Comparison of ENCODE assay signal across 10 cellular contexts in the genomic region with DNA sequence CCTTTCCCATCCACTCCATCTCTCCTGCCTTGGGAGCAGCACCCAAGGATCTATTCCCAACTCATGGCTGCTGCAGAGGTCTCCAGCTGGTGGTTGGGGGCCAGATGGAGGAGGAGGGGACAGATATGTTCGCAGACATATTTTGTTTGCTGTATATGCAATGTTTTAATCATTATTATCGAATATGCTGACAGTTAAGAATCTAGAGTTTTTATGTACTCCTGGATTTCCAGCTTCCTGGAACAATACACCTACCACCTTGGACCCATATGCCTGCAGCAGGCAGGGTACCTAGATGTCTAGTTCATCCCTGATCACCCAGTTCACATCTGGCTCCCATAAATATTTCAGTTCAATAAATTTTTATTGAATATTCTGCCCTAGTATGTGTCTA. TPM values are rescaled to one million over a fixed set of nuclear protein-coding genes. Genes with fewer than 3 reads are reported as not detected.
A peak's percentile ranks its signal among the peaks of the same experiment; 100 is the strongest.
DNase-seq lines count a peak whose midpoint lies in the region; ATAC-seq and TF ChIP-seq lines count a peak whose summit lies in the region.
"Had no signal": no experiment of that assay in that cellular context is flagged by ENCODE, and none has a peak within 500 bp of the region (broad histone marks: within the 10 kb centered on the region; RNA-seq: fewer than 3 reads in every experiment).

No MANE protein-coding gene starts in this region.

- H3K18ac ChIP-seq in H9 (ENCODE audit: insufficient read length, low read depth, low read length) = no peak overlapping the region

- no peaks in the 10 kb centered on the region; the same call in 1 of the 2 replicates for H3K27me3 ChIP-seq in H9 (ENCODE audit: insufficient read depth, low read length)
- peaks cover 64% of the 10 kb centered on the region for H3K27me3 ChIP-seq in iPS-18a (ENCODE audit: control insufficient read depth, insufficient read depth, low read length)
- H3K27me3 ChIP-seq in BE2C = no peaks in the 10 kb centered on the region

- H3K27ac Mint-ChIP-seq in H9 (no peak overlapping the region), WTC11 (no peak overlapping the region)
- H3K27ac Mint-ChIP-seq: dendritic cell treated with granulocyte-macrophage colony-stimulating factor and Interleukin-4, amounts not matched to agents 40 ng/mL and 50 ng/mL, for 4 days had no signal

- H3K4me3 Mint-ChIP-seq in H9 (peak overlapping the region; percentile 76 to 86), WTC11 (peak overlapping the region; percentile 82)

- no peak overlapping the region for H4K5ac ChIP-seq in H9 (ENCODE audit: insufficient read length, low read depth, low read length)

- no CpG with 5 or more reads among the region's 2 CpGs for WGBS in H9 (ENCODE audit: extremely low coverage, insufficient read length, low lambda C conversion rate)

- H3T11ph ChIP-seq in H9 (ENCODE audit: low read length) = no peak overlapping the region

- CTCF ChIA-PET in WTC11 (lab: Charles Lee) = interaction anchor here (0.6 to 1.2 kb wide), 3 partner anchors 30 to 293 kb away, joined by 3 to 4 read pairs (median 3); no protein-coding TSS in a partner anchor

- H2BK15ac ChIP-seq in H9 (ENCODE audit: low read depth, low read length) = no peak overlapping the region

- H3K4me1 Mint-ChIP-seq in H9 (peaks cover 31 to 38% of the 10 kb centered on the region in 2 experiments), WTC11 (peaks cover 44% of the 10 kb centered on the region)

- H3K9ac ChIP-seq in H9 (ENCODE audit: extremely low read depth, insufficient read length, low read length) (no peak overlapping the region), iPS-18a (ENCODE audit: low read length) (no peak overlapping the region)

- no peak overlapping the region for H2AK5ac ChIP-seq in H9 (ENCODE audit: insufficient read length, low read length)

- no peak overlapping the region for H4K8ac ChIP-seq in H9 (replicated peaks; ENCODE audit: insufficient read length, low read depth, low read length)

- H3K4me1 ChIP-seq in H9 (ENCODE audit: insufficient read depth, low read length) (no peaks in the 10 kb centered on the region; the same call in 1 of the 2 replicates), iPS-18a (ENCODE audit: control insufficient read depth, low read depth, low read length) (peaks cover 9% of the 10 kb centered on the region), BE2C (no peaks in the 10 kb centered on the region; the same call in 1 of the 2 replicates)

- H3K27ac ChIP-seq in H9 (ENCODE audit: insufficient read length, low read depth, low read length) = no peak overlapping the region
- H3K27ac ChIP-seq in iPS-18a (ENCODE audit: low read length) = no peak overlapping the region
- peak overlapping the region in 19 of 21 experiments; percentile 16 to 85 (median 75) for H3K27ac ChIP-seq in skin epidermis

- H2BK12ac ChIP-seq in H9 (ENCODE audit: insufficient read length, low read depth, low read length) = no peak overlapping the region

- H3K36me3 ChIP-seq in iPS-18a (ENCODE audit: control insufficient read depth, low read depth, low read length) (no peaks in the 10 kb centered on the region), BE2C (no peaks in the 10 kb centered on the region)

- TF ChIP-seq CTCF in H9 (conservative IDR thresholded peaks at IDR 0.05) (no peak), WTC11 (IDR thresholded peaks at IDR 0.05) (no peak), BE2C (IDR thresholded peaks at IDR 0.05; ENCODE audit: low read depth, low read length) (no peak)

- H3K9me3 Mint-ChIP-seq in H9 (peaks cover 0 to 2% of the 10 kb centered on the region in 2 experiments; a peak in 2 of 5 replicates), WTC11 (peaks cover 9% of the 10 kb centered on the region)
- H3K9me3 Mint-ChIP-seq: dendritic cell treated with granulocyte-macrophage colony-stimulating factor and Interleukin-4, amounts not matched to agents 40 ng/mL and 50 ng/mL, for 4 days had no signal

- H3K56ac ChIP-seq in H9 (ENCODE audit: insufficient read length, low read depth, low read length) = no peak overlapping the region

- H4K91ac ChIP-seq in H9 (ENCODE audit: insufficient read length, low read depth, low read length) = no peak overlapping the region

- no peak overlapping the region for H3K23ac ChIP-seq in H9 (ENCODE audit: insufficient read length, low read depth, low read length)

- no peaks in the 10 kb centered on the region for H3K79me2 ChIP-seq in H9 (ENCODE audit: insufficient read depth, low read length)

- POLR2A ChIA-PET in WTC11 (lab: Charles Lee) = interaction anchor here (1.3 kb wide), 1 partner anchor 9 kb away, joined by 3 read pairs; a partner anchor contains a TSS

- H3K4ac ChIP-seq in H9 (ENCODE audit: low read depth, low read length) = no peak overlapping the region

- H3K14ac ChIP-seq in H9 (ENCODE audit: insufficient read depth, low read length) = no peak overlapping the region

- H3K23me2 ChIP-seq in H9 (ENCODE audit: insufficient read length, low read depth, low read length, poor library complexity, severe bottlenecking) = peaks cover 28% of the 10 kb centered on the region

- H3K4me3 ChIP-seq in iPS-18a (ENCODE audit: low read length) (peak overlapping the region; percentile 71), skin epidermis (peak overlapping the region; percentile 33 to 58 (median 44)), BE2C (ENCODE audit: low read depth, low read length) (no peak overlapping the region)

- no peaks in the 10 kb centered on the region for H4K20me1 ChIP-seq in H9 (ENCODE audit: control insufficient read depth, insufficient read depth, insufficient read length)

- DNase-seq in H9 (no peak), WTC11 (ENCODE audit: low spot score) (no peak), BE2C (no peak), iPS-NIHi7 (ENCODE audit: extremely low spot score) (no peak)
- no peak for DNase-seq in activated effector memory CD4-positive, alpha-beta T cell treated with Interleukin-2 at 50 U/mL for 16 hours
- DNase-seq: activated CD4-positive, alpha-beta T cell treated with anti-CD3 and anti-CD28 coated beads, Interleukin-2, amount 50 U/mL, for 4 hours; Right ventricle myocardium superior had no signal

- no peak for ATAC-seq in WTC11

- H2BK20ac ChIP-seq in H9 (ENCODE audit: low read depth, low read length, poor library complexity, severe bottlenecking) = no peak overlapping the region

- H2AFZ ChIP-seq in H9 (ENCODE audit: low read length) = no peak overlapping the region

- no peak overlapping the region for H2BK5ac ChIP-seq in H9 (ENCODE audit: insufficient read length, low read length)

- peaks cover 42% of the 10 kb centered on the region for H3K27me3 Mint-ChIP-seq in H9 (ENCODE audit: low read depth)
- H3K27me3 Mint-ChIP-seq in WTC11 (ENCODE audit: low read depth) = peaks cover 13% of the 10 kb centered on the region

- no peaks in the 10 kb centered on the region for H3K79me1 ChIP-seq in H9 (ENCODE audit: insufficient read depth, low read depth, low read length, poor library complexity, severe bottlenecking)

- H3K36me3 Mint-ChIP-seq in H9 (ENCODE audit: insufficient read depth in 1 of 3, low read depth in 3 of 3) (peaks cover 0 to under 1% (median 0%) of the 10 kb centered on the region in 3 experiments; a peak in 3 of 7 replicates), WTC11 (peaks cover 1% of the 10 kb centered on the region)

- H3K4me2 ChIP-seq in H9 (ENCODE audit: insufficient read depth, insufficient read length, low read length) = peak overlapping the region; percentile 94

- no peak overlapping the region for H2BK120ac ChIP-seq in H9 (ENCODE audit: low read depth, low read length, poor library complexity, severe bottlenecking)

- H3K9me3 ChIP-seq in H9 (ENCODE audit: control insufficient read depth, low read depth, low read length) = no peaks in the 10 kb centered on the region
- H3K9me3 ChIP-seq in iPS-18a (ENCODE audit: control insufficient read depth, low read depth, low read length) = no peaks in the 10 kb centered on the region
- H3K9me3 ChIP-seq in BE2C = no peaks in the 10 kb centered on the region

TF ChIP-seq in WTC11, 78 proteins besides CTCF, POLR2A, EP300 and RAD21 (continues in another document):
- TF ChIP-seq, protein P1, sequence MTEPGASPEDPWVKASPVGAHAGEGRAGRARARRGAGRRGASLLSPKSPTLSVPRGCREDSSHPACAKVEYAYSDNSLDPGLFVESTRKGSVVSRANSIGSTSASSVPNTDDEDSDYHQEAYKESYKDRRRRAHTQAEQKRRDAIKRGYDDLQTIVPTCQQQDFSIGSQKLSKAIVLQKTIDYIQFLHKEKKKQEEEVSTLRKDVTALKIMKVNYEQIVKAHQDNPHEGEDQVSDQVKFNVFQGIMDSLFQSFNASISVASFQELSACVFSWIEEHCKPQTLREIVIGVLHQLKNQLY (CRISPR knock-in tag; IDR thresholded peaks at IDR 0.05) = no peak
- TF ChIP-seq, protein P2, sequence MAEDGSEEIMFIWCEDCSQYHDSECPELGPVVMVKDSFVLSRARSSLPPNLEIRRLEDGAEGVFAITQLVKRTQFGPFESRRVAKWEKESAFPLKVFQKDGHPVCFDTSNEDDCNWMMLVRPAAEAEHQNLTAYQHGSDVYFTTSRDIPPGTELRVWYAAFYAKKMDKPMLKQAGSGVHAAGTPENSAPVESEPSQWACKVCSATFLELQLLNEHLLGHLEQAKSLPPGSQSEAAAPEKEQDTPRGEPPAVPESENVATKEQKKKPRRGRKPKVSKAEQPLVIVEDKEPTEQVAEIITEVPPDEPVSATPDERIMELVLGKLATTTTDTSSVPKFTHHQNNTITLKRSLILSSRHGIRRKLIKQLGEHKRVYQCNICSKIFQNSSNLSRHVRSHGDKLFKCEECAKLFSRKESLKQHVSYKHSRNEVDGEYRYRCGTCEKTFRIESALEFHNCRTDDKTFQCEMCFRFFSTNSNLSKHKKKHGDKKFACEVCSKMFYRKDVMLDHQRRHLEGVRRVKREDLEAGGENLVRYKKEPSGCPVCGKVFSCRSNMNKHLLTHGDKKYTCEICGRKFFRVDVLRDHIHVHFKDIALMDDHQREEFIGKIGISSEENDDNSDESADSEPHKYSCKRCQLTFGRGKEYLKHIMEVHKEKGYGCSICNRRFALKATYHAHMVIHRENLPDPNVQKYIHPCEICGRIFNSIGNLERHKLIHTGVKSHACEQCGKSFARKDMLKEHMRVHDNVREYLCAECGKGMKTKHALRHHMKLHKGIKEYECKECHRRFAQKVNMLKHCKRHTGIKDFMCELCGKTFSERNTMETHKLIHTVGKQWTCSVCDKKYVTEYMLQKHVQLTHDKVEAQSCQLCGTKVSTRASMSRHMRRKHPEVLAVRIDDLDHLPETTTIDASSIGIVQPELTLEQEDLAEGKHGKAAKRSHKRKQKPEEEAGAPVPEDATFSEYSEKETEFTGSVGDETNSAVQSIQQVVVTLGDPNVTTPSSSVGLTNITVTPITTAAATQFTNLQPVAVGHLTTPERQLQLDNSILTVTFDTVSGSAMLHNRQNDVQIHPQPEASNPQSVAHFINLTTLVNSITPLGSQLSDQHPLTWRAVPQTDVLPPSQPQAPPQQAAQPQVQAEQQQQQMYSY (CRISPR knock-in tag; IDR thresholded peaks at IDR 0.05) = no peak
- TF ChIP-seq RELA (CRISPR knock-in tag; IDR thresholded peaks at IDR 0.05; ENCODE audit: borderline replicate concordance) (no peak), ELF4 (CRISPR knock-in tag; IDR thresholded peaks at IDR 0.05; ENCODE audit: low read depth) (no peak), JAZF1 (CRISPR knock-in tag; IDR thresholded peaks at IDR 0.05) (no peak)

RNA-seq across cellular contexts. Expression of a gene that starts 9.0 kb away (rescaled TPM):
- total RNA-seq in H9 (2021) (10.3 and 11.5 TPM in 2 replicates), WTC11 (2021) (17.2 to 18.8 TPM (median 18.0 TPM) in 3 replicates)
- polyA plus RNA-seq in BE2C (2012; ENCODE audit: insufficient read depth, insufficient read length, low read depth) = 6.5 TPM

Comparison
In these comparisons a context has a peak if more than half of its experiments do, and no peak if none do; other contexts are left out.
1. H3K27ac ChIP-seq: peak in skin epidermis (19 of 21); none in H9 (single experiment) and iPS-18a (single experiment).